In genomic region chr21:44911384-44912157, GRCh38 we compare ENCODE assay signal across 1 cellular context.
TF ChIP-seq lines count a peak whose summit lies in the region.

No MANE protein-coding gene starts in this region.

TF ChIP-seq in IMR-90, 13 proteins besides CTCF, POLR2A, EP300 and RAD21:
- no peak for TF ChIP-seq BHLHE40 (IDR thresholded peaks at IDR 0.05; ENCODE audit: low read depth, low read length)
- TF ChIP-seq RFX5 (IDR thresholded peaks at IDR 0.05; ENCODE audit: low read depth, low read length): no peak
- no peak for TF ChIP-seq SMC3 (IDR thresholded peaks at IDR 0.05; ENCODE audit: low read depth, low read length)
- no peak for TF ChIP-seq FOS (IDR thresholded peaks at IDR 0.05; ENCODE audit: low read depth, low read length)
- TF ChIP-seq ELK1 (IDR thresholded peaks at IDR 0.05; ENCODE audit: borderline replicate concordance, low read depth, low read length): no peak
- TF ChIP-seq MXI1 (IDR thresholded peaks at IDR 0.05; ENCODE audit: borderline replicate concordance, low read depth, low read length): no peak
- TF ChIP-seq MAFK (IDR thresholded peaks at IDR 0.05; ENCODE audit: low read depth, low read length): no peak
